22 cellular contexts compared by ENCODE assay signal in genomic region chr10:78371118-78371517, GRCh38.
A peak's percentile ranks its signal among the peaks of the same experiment; 100 is the strongest.
DNase-seq lines count a peak whose midpoint lies in the region; ATAC-seq, FAIRE-seq and TF ChIP-seq lines count a peak whose summit lies in the region.
"Had no signal": no experiment of that assay in that cellular context is flagged by ENCODE, and none has a peak within 500 bp of the region (broad histone marks: within the 10 kb centered on the region; RNA-seq: fewer than 3 reads in every experiment).

No MANE protein-coding gene starts in this region.

- TF ChIP-seq EP300 in K562 (IDR thresholded peaks at IDR 0.05; ENCODE audit: low read length) = no peak

- no peak for TF ChIP-seq RAD21 in K562 (CRISPR knock-in tag; conservative IDR thresholded peaks at IDR 0.05 in 1 of 2, IDR thresholded peaks at IDR 0.05 in 1 of 2)

- H4K5ac ChIP-seq in H9 (ENCODE audit: insufficient read length, low read depth, low read length) = no peak overlapping the region

- no peak overlapping the region for H3K14ac ChIP-seq in H9 (ENCODE audit: insufficient read depth, low read length)

- H3K9me3 Mint-ChIP-seq in nephron progenitor cell (no peaks in the 10 kb centered on the region), H9 (no peaks in the 10 kb centered on the region; a peak in 1 of 5 replicates)
- no peaks in the 10 kb centered on the region for H3K9me3 Mint-ChIP-seq in activated T-cell treated with anti-CD3 and anti-CD28 coated beads, Interleukin-2, amount 50 U/mL, for 24 hours
- H3K9me3 Mint-ChIP-seq: activated T-helper 2 cell treated with anti-CD3 and anti-CD28 coated beads, Interferon-gamma antibody, Interleukin-2, Interleukin-4, amounts not matched to agents 10 μg/mL and 5 μg/mL and 100 μg/mL, durations not matched to agents 14 hours and 24 hours and 36 hours; CD8-positive, alpha-beta T cell; mesothelial cell of epicardium; T-helper 2 cell treated with Interferon-gamma antibody and Interleukin-4, amounts not matched to agents 5 μg/mL and 100 μg/mL, for 36 hours had no signal

- H3K36me3 Mint-ChIP-seq in nephron progenitor cell (ENCODE audit: low read depth) (no peaks in the 10 kb centered on the region), H9 (ENCODE audit: insufficient read depth in 1 of 3, low read depth in 3 of 3) (no peaks in the 10 kb centered on the region)
- H3K36me3 Mint-ChIP-seq in activated T-cell treated with anti-CD3 and anti-CD28 coated beads, Interleukin-2, amount 50 U/mL, for 24 hours (ENCODE audit: low read depth) = no peaks in the 10 kb centered on the region
- H3K36me3 Mint-ChIP-seq: CD8-positive, alpha-beta T cell; mesothelial cell of epicardium had no signal

- H3K23me2 ChIP-seq in H9 (ENCODE audit: insufficient read length, low read depth, low read length, poor library complexity, severe bottlenecking) = no peaks in the 10 kb centered on the region

- in situ Hi-C loops in K562 (cut with MboI) = no loop called here

- H3K4ac ChIP-seq in H9 (ENCODE audit: low read depth, low read length) = no peak overlapping the region

- H3K79me1 ChIP-seq in H9 (ENCODE audit: insufficient read depth, low read depth, low read length, poor library complexity, severe bottlenecking) = no peaks in the 10 kb centered on the region

- H2BK120ac ChIP-seq in H9 (ENCODE audit: low read depth, low read length, poor library complexity, severe bottlenecking) = no peak overlapping the region

- H4K8ac ChIP-seq in H9 (replicated peaks; ENCODE audit: insufficient read length, low read depth, low read length) = no peak overlapping the region

- no peak for ATAC-seq in K562
- ATAC-seq: CD8-positive, alpha-beta T cell; Panc1 had no signal

- H3K23ac ChIP-seq in H9 (ENCODE audit: insufficient read length, low read depth, low read length) = no peak overlapping the region

- no peaks in the 10 kb centered on the region for H3K9me3 ChIP-seq in BLaER1
- H3K9me3 ChIP-seq in K562 (replicated peaks; ENCODE audit: control insufficient read depth, insufficient read depth, low read depth, low read length) = no peaks in the 10 kb centered on the region
- no peaks in the 10 kb centered on the region for H3K9me3 ChIP-seq in H9 (ENCODE audit: control insufficient read depth, low read depth, low read length)
- H3K9me3 ChIP-seq: thoracic aorta had no signal

- H3K4me1 ChIP-seq in BLaER1 (peaks cover 19% of the 10 kb centered on the region), K562 (replicated peaks in 1 of 2; ENCODE audit: control insufficient read depth in 2 of 2, insufficient read depth in 2 of 2, low read length in 2 of 2) (no peaks in the 10 kb centered on the region), H9 (ENCODE audit: insufficient read depth, low read length) (no peaks in the 10 kb centered on the region)

- H3T11ph ChIP-seq in H9 (ENCODE audit: low read length) = no peak overlapping the region

- H3K27ac Mint-ChIP-seq in nephron progenitor cell (no peak overlapping the region), H9 (no peak overlapping the region)
- no peak overlapping the region for H3K27ac Mint-ChIP-seq in activated T-cell treated with anti-CD3 and anti-CD28 coated beads, Interleukin-2, amount 50 U/mL, for 24 hours
- H3K27ac Mint-ChIP-seq: activated T-helper 2 cell treated with anti-CD3 and anti-CD28 coated beads, Interferon-gamma antibody, Interleukin-2, Interleukin-4, amounts not matched to agents 10 μg/mL and 5 μg/mL and 100 μg/mL, durations not matched to agents 14 hours and 24 hours and 36 hours; CD8-positive, alpha-beta T cell; mesothelial cell of epicardium; T-helper 2 cell treated with Interferon-gamma antibody and Interleukin-4, amounts not matched to agents 5 μg/mL and 100 μg/mL, for 36 hours had no signal

- no peak overlapping the region for H4K91ac ChIP-seq in H9 (ENCODE audit: insufficient read length, low read depth, low read length)

- H3K79me2 ChIP-seq in K562 (ENCODE audit: control insufficient read depth, insufficient read depth, low read length) = no peaks in the 10 kb centered on the region
- H3K79me2 ChIP-seq in H9 (ENCODE audit: insufficient read depth, low read length) = no peaks in the 10 kb centered on the region

- H4K20me1 ChIP-seq in BLaER1 (no peaks in the 10 kb centered on the region), K562 (replicated peaks; ENCODE audit: control insufficient read depth, insufficient read depth, low read length) (no peaks in the 10 kb centered on the region; the same call in 1 of the 2 replicates), H9 (ENCODE audit: control insufficient read depth, insufficient read depth, insufficient read length) (no peaks in the 10 kb centered on the region)

- no peak overlapping the region for H2BK15ac ChIP-seq in H9 (ENCODE audit: low read depth, low read length)

- POLR2A ChIA-PET in HEK293T (lab: Yijun Ruan, JAX) (interaction anchor here (1.4 kb wide), 1 partner anchor 36 kb away, joined by 3 read pairs; no protein-coding TSS in a partner anchor), K562 (lab: Yijun Ruan, JAX) (no interaction called here)

- FAIRE-seq in K562 (lab: Jason Lieb, UNC) = no peak
- FAIRE-seq: frontal cortex had no signal

- H3K27me3 Mint-ChIP-seq in nephron progenitor cell (ENCODE audit: low read depth, poor library complexity) (peaks cover 12% of the 10 kb centered on the region), H9 (ENCODE audit: low read depth) (peaks cover 48% of the 10 kb centered on the region)
- H3K27me3 Mint-ChIP-seq in activated T-cell treated with anti-CD3 and anti-CD28 coated beads, Interleukin-2, amount 50 U/mL, for 24 hours = no peaks in the 10 kb centered on the region

- no peak overlapping the region for H3K4me3 ChIP-seq in BLaER1
- H3K4me3 ChIP-seq in K562 = no peak overlapping the region
- H3K4me3 ChIP-seq: SK-N-MC, thoracic aorta had no signal

- H3K56ac ChIP-seq in H9 (ENCODE audit: insufficient read length, low read depth, low read length) = no peak overlapping the region

- no peaks in the 10 kb centered on the region for H3K36me3 ChIP-seq in BLaER1
- H3K36me3 ChIP-seq in K562 (ENCODE audit: control insufficient read depth, insufficient read depth, low read length) = no peaks in the 10 kb centered on the region
- H3K36me3 ChIP-seq: thoracic aorta had no signal

- H2AFZ ChIP-seq in K562 (ENCODE audit: low read depth, low read length) = no peak overlapping the region
- H2AFZ ChIP-seq in H9 (ENCODE audit: low read length) = no peak overlapping the region

- H3K27me3 ChIP-seq in BLaER1 (no peaks in the 10 kb centered on the region), K562 (ENCODE audit: control insufficient read depth in 2 of 2, insufficient read depth in 2 of 2, low read length in 2 of 2) (peaks cover 13 to 43% of the 10 kb centered on the region in 2 experiments; a peak in 4 of 5 replicates), H9 (ENCODE audit: insufficient read depth, low read length) (no peaks in the 10 kb centered on the region)

- 1% methylated on average over 4 of the region's 4 CpGs for WGBS in K562 (ENCODE audit: insufficient coverage, low coverage, missing lambda C conversion rate)
- no CpG with 5 or more reads among the region's 4 CpGs for WGBS in H9 (ENCODE audit: extremely low coverage, insufficient read length, low lambda C conversion rate)

- intact Hi-C loops in K562 (cut with micrococcal nuclease) = no loop called here

- no peak overlapping the region for H2BK12ac ChIP-seq in H9 (ENCODE audit: insufficient read length, low read depth, low read length)

- DNase-seq in HEK293T (ENCODE audit: extremely low spot score) (peak; percentile 16), K562 (ENCODE audit: extremely low read depth in 1 of 4, low spot score in 3 of 4) (no peak), nephron progenitor cell (peak; percentile 22), KG1 (lab: John Stamatoyannopoulos, UW) (no peak), cortex of kidney (lab: John Stamatoyannopoulos, UW) (no peak), H9 (no peak)
- DNase-seq in activated T-cell treated with anti-CD3 and anti-CD28 coated beads, Interleukin-2, amount 50 U/mL, for 24 hours = no peak
- DNase-seq: activated CD4-positive, CD25-positive, alpha-beta regulatory T cell; activated CD8-positive, alpha-beta memory T cell treated with anti-CD3 and anti-CD28 coated beads for 24 hours; CD8-positive, alpha-beta T cell; erythroblast; left cardiac atrium; NCI-H2081; NCI-H774 had no signal

- H3K4me3 Mint-ChIP-seq in nephron progenitor cell (no peak overlapping the region), H9 (no peak overlapping the region)
- no peak overlapping the region for H3K4me3 Mint-ChIP-seq in activated T-cell treated with anti-CD3 and anti-CD28 coated beads, Interleukin-2, amount 50 U/mL, for 24 hours
- H3K4me3 Mint-ChIP-seq: CD8-positive, alpha-beta T cell; mesothelial cell of epicardium; T-helper 2 cell treated with Interferon-gamma antibody and Interleukin-4, amounts not matched to agents 5 μg/mL and 100 μg/mL, for 36 hours had no signal

- no peak overlapping the region for H2BK5ac ChIP-seq in H9 (ENCODE audit: insufficient read length, low read length)

- no peak overlapping the region for H2AK5ac ChIP-seq in H9 (ENCODE audit: insufficient read length, low read length)

- BruUV-seq in K562 (replicated peaks; lab: Mats Ljungman, UMichigan) = no TSS peak

- CTCF ChIA-PET in HEK293T (lab: Yijun Ruan, JAX) (interaction anchor here (0.7 kb wide), 1 partner anchor 200 kb away, joined by 3 read pairs; no protein-coding TSS in a partner anchor), K562 (lab: Yijun Ruan, JAX; ENCODE audit: low intra/inter-chr PET ratio) (no interaction called here)

- H3K4me2 ChIP-seq in BLaER1 (peak overlapping the region; percentile 43), K562 (ENCODE audit: insufficient read depth, low read length) (no peak overlapping the region), H9 (ENCODE audit: insufficient read depth, insufficient read length, low read length) (no peak overlapping the region)

- H3K9ac ChIP-seq in BLaER1 (no peak overlapping the region), K562 (ENCODE audit: insufficient read depth in 1 of 2, low read depth in 2 of 2, low read length in 2 of 2) (no peak overlapping the region), H9 (ENCODE audit: extremely low read depth, insufficient read length, low read length) (no peak overlapping the region)

- TF ChIP-seq CTCF in K562 (IDR thresholded peaks at IDR 0.05 in 2 of 3, conservative IDR thresholded peaks at IDR 0.05 in 1 of 3; ENCODE audit: insufficient read depth in 2 of 3, low read depth in 1 of 3, low read length in 3 of 3) (no peak), nephron progenitor cell (IDR thresholded peaks at IDR 0.05) (no peak), H9 (conservative IDR thresholded peaks at IDR 0.05) (no peak)

- H3K4me1 Mint-ChIP-seq in nephron progenitor cell (peaks cover 56% of the 10 kb centered on the region), H9 (peaks cover 21 to 28% of the 10 kb centered on the region in 2 experiments)
- H3K4me1 Mint-ChIP-seq in activated T-cell treated with anti-CD3 and anti-CD28 coated beads, Interleukin-2, amount 50 U/mL, for 24 hours (ENCODE audit: low read depth) = no peaks in the 10 kb centered on the region

- no peak overlapping the region for H3K18ac ChIP-seq in H9 (ENCODE audit: insufficient read length, low read depth, low read length)

- no peak overlapping the region for H2BK20ac ChIP-seq in H9 (ENCODE audit: low read depth, low read length, poor library complexity, severe bottlenecking)

- no peaks in the 10 kb centered on the region for H3K9me1 ChIP-seq in K562 (ENCODE audit: control insufficient read depth, insufficient read depth, low read length)

- H3K27ac ChIP-seq in BLaER1 (no peak overlapping the region), K562 (ENCODE audit: extremely low read depth, low read depth, low read length) (no peak overlapping the region), H9 (ENCODE audit: insufficient read length, low read depth, low read length) (no peak overlapping the region)
- H3K27ac ChIP-seq: SK-N-MC, thoracic aorta had no signal

- TF ChIP-seq POLR2A in K562 (conservative IDR thresholded peaks at IDR 0.05) = no peak

Comparison
In these comparisons a context has a peak if more than half of its experiments do, and no peak if none do; other contexts are left out.
1. DNase-seq: peak in HEK293T (single experiment) and nephron progenitor cell (single experiment); none in K562 (0 of 4), KG1 (single experiment), activated T-cell treated with anti-CD3 and anti-CD28 coated beads, Interleukin-2, amount 50 U/mL, for 24 hours (single experiment), cortex of kidney (single experiment) and H9 (single experiment).